Comparison of ENCODE assay signal across 19 cellular contexts in genomic region chr9:4022435-4023067, GRCh38.
"Had no signal": no experiment of that assay in that cellular context is flagged by ENCODE, and none has a peak within 500 bp of the region (broad histone marks: within the 10 kb centered on the region; RNA-seq: fewer than 3 reads in every experiment).

No MANE protein-coding gene starts in this region.

- H3K9me3 ChIP-seq: body of pancreas, esophagus squamous epithelium, lower lobe of right lung, ovary had no signal

- DNase-seq: activated CD4-positive, alpha-beta T cell treated with anti-CD3 and anti-CD28 coated beads for 4 hours; activated CD8-positive, alpha-beta memory T cell treated with anti-CD3 and anti-CD28 coated beads, Interleukin-2, amount 50 U/mL, for 4 hours; activated CD8-positive, alpha-beta T cell treated with anti-CD3 and anti-CD28 coated beads, Interleukin-2, amount 10 ng/mL, durations not matched to agents 7 days and 5 days; activated gamma-delta T cell treated with Interleukin-2 at 50 U/mL for 16 hours; activated T-cell treated with anti-CD3 and anti-CD28 coated beads, Interleukin-2, amount 50 U/mL, for 72 hours; amygdala; body of pancreas; caudate nucleus; esophagus squamous epithelium; foreskin melanocyte; head of caudate nucleus; kidney glomerular epithelial cell; lower lobe of right lung; midbrain; ovary; T-helper 17 cell; WERI-Rb-1 had no signal

- H3K4me3 ChIP-seq: body of pancreas, coronary artery, esophagus squamous epithelium, lower lobe of right lung, ovary had no signal

- H3K27me3 ChIP-seq: body of pancreas, esophagus squamous epithelium, ovary had no signal

- H3K27ac ChIP-seq: coronary artery, esophagus squamous epithelium, lower lobe of right lung, ovary, WERI-Rb-1 had no signal

- ATAC-seq: activated CD8-positive, alpha-beta T cell treated with anti-CD3 and anti-CD28 coated beads, Interleukin-2, amount 10 ng/mL, durations not matched to agents 7 days and 5 days; activated T-cell treated with anti-CD3 and anti-CD28 coated beads, Interleukin-2, amount 50 U/mL, for 72 hours; body of pancreas; lower lobe of right lung; stimulated activated effector memory CD8-positive, alpha-beta T cell treated with anti-CD3 and anti-CD28 coated beads, Interleukin-12 subunit alpha, Interleukin-12 subunit beta, amount 100 ng/mL, for 72 hours; T-helper 17 cell had no signal

- H3K36me3 ChIP-seq: esophagus squamous epithelium, lower lobe of right lung, ovary, WERI-Rb-1 had no signal

- H3K4me1 ChIP-seq: esophagus squamous epithelium, lower lobe of right lung had no signal
